Comparison of ENCODE assay signal across 8 cellular contexts in genomic region chr2:171210864-171211431, GRCh38. TPM values are rescaled to one million over a fixed set of nuclear protein-coding genes. Genes with fewer than 3 reads are reported as not detected.
DNase-seq lines count a peak whose midpoint lies in the region; ATAC-seq and TF ChIP-seq lines count a peak whose summit lies in the region.

No MANE protein-coding gene starts in this region.

- H4K20me1 ChIP-seq in IMR-90 (ENCODE audit: insufficient read depth, low read length), result no peaks in the 10 kb centered on the region

- no peak for TF ChIP-seq CTCF in AG04450 (IDR thresholded peaks at IDR 0.05; ENCODE audit: low read depth, low read length)
- TF ChIP-seq CTCF in IMR-90 (conservative IDR thresholded peaks at IDR 0.05; ENCODE audit: low read depth, low read length), result no peak
- no peak for TF ChIP-seq CTCF in thyroid gland (IDR thresholded peaks at IDR 0.05)

- BruUV-seq in IMR-90 (replicated peaks; lab: Mats Ljungman, UMichigan), result no TSS peak

- no peak overlapping the region for H2AK9ac ChIP-seq in IMR-90 (replicated peaks; ENCODE audit: low read depth, low read length, poor library complexity)

- no peak for TF ChIP-seq POLR2A in IMR-90 (IDR thresholded peaks at IDR 0.05; ENCODE audit: low read depth, low read length)
- TF ChIP-seq POLR2A in thyroid gland (IDR thresholded peaks at IDR 0.05), result no peak

- peak overlapping the region; percentile 80 for H2BK120ac ChIP-seq in IMR-90 (ENCODE audit: low read depth, low read length)

- dilution Hi-C loops in IMR-90 (cut with HindIII; ENCODE audit: low sequenced_read_pairs, unreplicated experiment), result no loop called here

- H2BK20ac ChIP-seq in IMR-90 (ENCODE audit: low read depth, low read length), result peak overlapping the region; percentile 92

- H3K23ac ChIP-seq in IMR-90 (ENCODE audit: low read depth, low read length), result peak overlapping the region; percentile 74; the same call in 1 of the 2 replicates

- POLR2A ChIA-PET in AG04450 (lab: Yijun Ruan, JAX), result interaction anchor here (0.6 kb wide), 1 partner anchor 24 kb away, joined by 3 read pairs; no protein-coding TSS in a partner anchor
- POLR2A ChIA-PET in IMR-90 (lab: Charles Lee; ENCODE audit: unreplicated experiment), result no interaction called here

- H2AK5ac ChIP-seq in IMR-90 (ENCODE audit: low read depth, low read length), result peak overlapping the region; percentile 82; the same call in 1 of the 2 replicates

- no peak overlapping the region; the same call in 1 of the 2 replicates for H3K56ac ChIP-seq in IMR-90 (ENCODE audit: extremely low read depth, insufficient read depth, low read length)

- no peak for TF ChIP-seq RAD21 in IMR-90 (IDR thresholded peaks at IDR 0.05; ENCODE audit: low read length)

- H3K14ac ChIP-seq in IMR-90 (replicated peaks; ENCODE audit: low read depth, low read length), result peak overlapping the region; percentile 6; the same call in 1 of the 2 replicates

- H3K4ac ChIP-seq in IMR-90 (ENCODE audit: low read depth, low read length), result peak overlapping the region; percentile 69

- H3K4me3 ChIP-seq in AG04450 (ENCODE audit: low read depth, low read length) (no peak overlapping the region), IMR-90 (ENCODE audit: insufficient read depth, low read depth, low read length) (no peak overlapping the region), thyroid gland (replicated peaks in 1 of 3) (no peak overlapping the region)

- peak overlapping the region; percentile 53 for H4K91ac ChIP-seq in IMR-90 (ENCODE audit: insufficient read depth, low read depth, low read length)

- peak overlapping the region; percentile 37; the same call in 1 of the 3 replicates for H2BK15ac ChIP-seq in IMR-90 (ENCODE audit: low read depth, low read length)

- no peaks in the 10 kb centered on the region for H3K9me3 ChIP-seq in AG04450 (ENCODE audit: control insufficient read depth, insufficient read depth, low read length)
- no peaks in the 10 kb centered on the region for H3K9me3 ChIP-seq in IMR-90 (ENCODE audit: control insufficient read depth, insufficient read depth, low read length)
- no peaks in the 10 kb centered on the region for H3K9me3 ChIP-seq in thyroid gland

- WGBS in IMR-90 (ENCODE audit: extremely low coverage in 2 of 2, insufficient read length in 1 of 2), 2 experiments, result 40% methylated on average over 1 of the region's 8 CpGs; no CpG with 5 or more reads in 1 of the 2 experiments
- WGBS in thyroid gland, 2 donors, result 65 to 73% methylated on average over 8 of the region's 8 CpGs

- H4K5ac ChIP-seq in IMR-90 (ENCODE audit: low read depth, low read length), result peak overlapping the region; percentile 65; the same call in 1 of the 2 replicates

- H3K9ac ChIP-seq in IMR-90 (ENCODE audit: low read depth, low read length), result no peak overlapping the region

- CTCF ChIA-PET in AG04450 (lab: Charles Lee), result interaction anchor here (0.7 kb wide), 1 partner anchor 76 kb away, joined by 3 read pairs; no protein-coding TSS in a partner anchor
- CTCF ChIA-PET in IMR-90 (lab: Yijun Ruan, JAX), result no interaction called here

- intact Hi-C loops in IMR-90 (cut with micrococcal nuclease) (no loop called here), thyroid gland (cut with DNase I) (no loop called here)

- H3K9me1 ChIP-seq in IMR-90 (ENCODE audit: insufficient read depth, low read length), result no peaks in the 10 kb centered on the region

- H3K4me2 ChIP-seq in IMR-90 (ENCODE audit: low read depth, low read length), result peak overlapping the region; percentile 72

- H3K4me1 ChIP-seq in IMR-90 (ENCODE audit: control insufficient read depth, insufficient read depth, low read length) (peaks cover 4% of the 10 kb centered on the region), thyroid gland (no peaks in the 10 kb centered on the region)

- no peaks in the 10 kb centered on the region for H3K79me1 ChIP-seq in IMR-90 (ENCODE audit: low read depth in 1 of 2, low read length in 2 of 2)

- in situ Hi-C loops in IMR-90 (cut with MboI; ENCODE audit: low sequenced_read_pairs), result no loop called here

- H3K27me3 ChIP-seq in AG04450 (ENCODE audit: control insufficient read depth, insufficient read depth, low read length) (no peaks in the 10 kb centered on the region), IMR-90 (ENCODE audit: control insufficient read depth, insufficient read depth, low read length) (no peaks in the 10 kb centered on the region), thyroid gland (no peaks in the 10 kb centered on the region)

- DNase-seq in AG04450 (ENCODE audit: low read depth, low spot score) (peak; percentile 34), IMR-90 (peak; percentile 73), thyroid gland (no peak), NCI-H2107 treated with DMSO at 0.1 percent for 48 hours (lab: John Stamatoyannopoulos, UW; ENCODE audit: unreplicated experiment) (no peak), NCI-H226 (no peak)
- peak; percentile 1 for DNase-seq in activated CD8-positive, alpha-beta memory T cell treated with anti-CD3 and anti-CD28 coated beads, Interleukin-2, amount 50 U/mL, for 24 hours (ENCODE audit: extremely low read depth)
- peak; percentile 34 for DNase-seq in stimulated activated CD4-positive, alpha-beta T cell treated with anti-CD3 and anti-CD28 coated beads, Interleukin-4, amount 100 ng/mL, for 24 hours

- ATAC-seq in GM19438 (IDR thresholded peaks at IDR 0.05; ENCODE audit: low read depth, unreplicated experiment) (peak; percentile 69), IMR-90 (ENCODE audit: low read depth) (peak; percentile 96)

- peak overlapping the region; percentile 59 for H2BK5ac ChIP-seq in IMR-90 (ENCODE audit: low read depth, low read length, poor library complexity, severe bottlenecking)

- H3K27ac ChIP-seq in AG04450 (ENCODE audit: low read depth, low read length) (peak overlapping the region; percentile 42), IMR-90 (ENCODE audit: insufficient read depth, low read length) (peak overlapping the region; percentile 87), thyroid gland (no peak overlapping the region)

- peak overlapping the region in 1 of 2 experiments; percentile 58; a peak in 2 of 4 replicates for H4K8ac ChIP-seq in IMR-90 (ENCODE audit: low read depth in 2 of 2, low read length in 2 of 2)

- peak overlapping the region; percentile 98 for H3K18ac ChIP-seq in IMR-90 (ENCODE audit: low read depth, low read length)

- H2AFZ ChIP-seq in IMR-90 (replicated peaks; ENCODE audit: low read length, poor library complexity), result peak overlapping the region; percentile 82

- H3K36me3 ChIP-seq in IMR-90 (ENCODE audit: control insufficient read depth, insufficient read depth, low read length) (no peaks in the 10 kb centered on the region), thyroid gland (no peaks in the 10 kb centered on the region)

TF ChIP-seq in IMR-90, 13 proteins besides CTCF, POLR2A, EP300 and RAD21:
- TF ChIP-seq, protein P1, sequence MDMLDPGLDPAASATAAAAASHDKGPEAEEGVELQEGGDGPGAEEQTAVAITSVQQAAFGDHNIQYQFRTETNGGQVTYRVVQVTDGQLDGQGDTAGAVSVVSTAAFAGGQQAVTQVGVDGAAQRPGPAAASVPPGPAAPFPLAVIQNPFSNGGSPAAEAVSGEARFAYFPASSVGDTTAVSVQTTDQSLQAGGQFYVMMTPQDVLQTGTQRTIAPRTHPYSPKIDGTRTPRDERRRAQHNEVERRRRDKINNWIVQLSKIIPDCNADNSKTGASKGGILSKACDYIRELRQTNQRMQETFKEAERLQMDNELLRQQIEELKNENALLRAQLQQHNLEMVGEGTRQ (IDR thresholded peaks at IDR 0.05; ENCODE audit: low read depth, low read length), result no peak
TF ChIP-seq in IMR-90: peak in this region for 0.

RNA-seq across cellular contexts. Expression of gene TLK1, which starts 50.3 kb away (rescaled TPM):
- polyA plus RNA-seq in AG04450 (2011; rRNA removed), result 22.2 and 28.3 TPM in 2 replicates
- 23.1 and 40.7 TPM in 2 replicates for polyA minus RNA-seq in AG04450 (2011; rRNA and poly(A)+ RNA removed)
- 12.5 TPM in 2 replicates for total RNA-seq in IMR-90 (2012; rRNA removed)
- polyA plus RNA-seq in IMR-90 (2012; rRNA removed), result 6.3 and 7.3 TPM in 2 replicates
- polyA plus RNA-seq in IMR-90 (2012; cell fraction: cytosol; rRNA removed), result 2.8 and 4.5 TPM in 2 replicates
- polyA plus RNA-seq in IMR-90 (2012; cell fraction: nucleus; rRNA removed; ENCODE audit: low replicate concordance), result 4.2 and 6.4 TPM in 2 replicates
- 10 to 100 TPM; 41.0 to 57.6 (median 51.6) TPM for total RNA-seq in thyroid gland

Comparison
In these comparisons a context has a peak if more than half of its experiments do, and no peak if none do; other contexts are left out.
1. DNase-seq: peak in AG04450 (single experiment), IMR-90 (single experiment), activated CD8-positive, alpha-beta memory T cell treated with anti-CD3 and anti-CD28 coated beads, Interleukin-2, amount 50 U/mL, for 24 hours (single experiment) and stimulated activated CD4-positive, alpha-beta T cell treated with anti-CD3 and anti-CD28 coated beads, Interleukin-4, amount 100 ng/mL, for 24 hours (single experiment); none in thyroid gland (0 of 2), NCI-H2107 treated with DMSO at 0.1 percent for 48 hours (single experiment) and NCI-H226 (single experiment).
2. H3K27ac ChIP-seq: peak in AG04450 (single experiment) and IMR-90 (single experiment); none in thyroid gland (0 of 3).